In genomic region chr11:93718057-93718563, GRCh38 we compare ENCODE assay signal across 1 cellular context.
TF ChIP-seq lines count a peak whose summit lies in the region.

No MANE protein-coding gene starts in this region.

TF ChIP-seq in K562, 482 proteins besides CTCF, POLR2A, EP300 and RAD21 (continued from another document and continues in another):
- TF ChIP-seq, protein P1, sequence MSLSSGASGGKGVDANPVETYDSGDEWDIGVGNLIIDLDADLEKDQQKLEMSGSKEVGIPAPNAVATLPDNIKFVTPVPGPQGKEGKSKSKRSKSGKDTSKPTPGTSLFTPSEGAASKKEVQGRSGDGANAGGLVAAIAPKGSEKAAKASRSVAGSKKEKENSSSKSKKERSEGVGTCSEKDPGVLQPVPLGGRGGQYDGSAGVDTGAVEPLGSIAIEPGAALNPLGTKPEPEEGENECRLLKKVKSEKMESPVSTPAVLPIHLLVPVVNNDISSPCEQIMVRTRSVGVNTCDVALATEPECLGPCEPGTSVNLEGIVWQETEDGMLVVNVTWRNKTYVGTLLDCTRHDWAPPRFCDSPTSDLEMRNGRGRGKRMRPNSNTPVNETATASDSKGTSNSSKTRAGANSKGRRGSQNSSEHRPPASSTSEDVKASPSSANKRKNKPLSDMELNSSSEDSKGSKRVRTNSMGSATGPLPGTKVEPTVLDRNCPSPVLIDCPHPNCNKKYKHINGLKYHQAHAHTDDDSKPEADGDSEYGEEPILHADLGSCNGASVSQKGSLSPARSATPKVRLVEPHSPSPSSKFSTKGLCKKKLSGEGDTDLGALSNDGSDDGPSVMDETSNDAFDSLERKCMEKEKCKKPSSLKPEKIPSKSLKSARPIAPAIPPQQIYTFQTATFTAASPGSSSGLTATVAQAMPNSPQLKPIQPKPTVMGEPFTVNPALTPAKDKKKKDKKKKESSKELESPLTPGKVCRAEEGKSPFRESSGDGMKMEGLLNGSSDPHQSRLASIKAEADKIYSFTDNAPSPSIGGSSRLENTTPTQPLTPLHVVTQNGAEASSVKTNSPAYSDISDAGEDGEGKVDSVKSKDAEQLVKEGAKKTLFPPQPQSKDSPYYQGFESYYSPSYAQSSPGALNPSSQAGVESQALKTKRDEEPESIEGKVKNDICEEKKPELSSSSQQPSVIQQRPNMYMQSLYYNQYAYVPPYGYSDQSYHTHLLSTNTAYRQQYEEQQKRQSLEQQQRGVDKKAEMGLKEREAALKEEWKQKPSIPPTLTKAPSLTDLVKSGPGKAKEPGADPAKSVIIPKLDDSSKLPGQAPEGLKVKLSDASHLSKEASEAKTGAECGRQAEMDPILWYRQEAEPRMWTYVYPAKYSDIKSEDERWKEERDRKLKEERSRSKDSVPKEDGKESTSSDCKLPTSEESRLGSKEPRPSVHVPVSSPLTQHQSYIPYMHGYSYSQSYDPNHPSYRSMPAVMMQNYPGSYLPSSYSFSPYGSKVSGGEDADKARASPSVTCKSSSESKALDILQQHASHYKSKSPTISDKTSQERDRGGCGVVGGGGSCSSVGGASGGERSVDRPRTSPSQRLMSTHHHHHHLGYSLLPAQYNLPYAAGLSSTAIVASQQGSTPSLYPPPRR (CRISPR knock-in tag; IDR thresholded peaks at IDR 0.05; ENCODE audit: borderline replicate concordance), result no peak
- TF ChIP-seq ZKSCAN3 (CRISPR knock-in tag; IDR thresholded peaks at IDR 0.05) (0 out of 2 replicates have a peak, but pooled peaks have one; percentile 14), SMAD2 (IDR thresholded peaks at IDR 0.05; ENCODE audit: low read depth, low read length) (no peak), GTF2B (IDR thresholded peaks at IDR 0.05; ENCODE audit: extremely low read depth, insufficient read length) (no peak), USF2 (CRISPR knock-in tag; IDR thresholded peaks at IDR 0.05) (no peak), ZNF408 (CRISPR knock-in tag; IDR thresholded peaks at IDR 0.05; ENCODE audit: low read depth) (no peak), FOXK1 (CRISPR knock-in tag; IDR thresholded peaks at IDR 0.05; ENCODE audit: borderline replicate concordance) (no peak), MCM5 (IDR thresholded peaks at IDR 0.05; ENCODE audit: low read depth) (no peak), BRCA1 (IDR thresholded peaks at IDR 0.05) (no peak), BRCA1 (CRISPR knock-in tag; IDR thresholded peaks at IDR 0.05) (no peak), YBX1 (IDR thresholded peaks at IDR 0.05) (no peak), TOE1 (IDR thresholded peaks at IDR 0.05; ENCODE audit: borderline replicate concordance) (0 out of 2 replicates have a peak, but pooled peaks have one; percentile 32), TOE1 (CRISPR knock-in tag; IDR thresholded peaks at IDR 0.05; ENCODE audit: borderline replicate concordance, low read depth) (no peak), MXI1 (IDR thresholded peaks at IDR 0.05; ENCODE audit: low read depth, low read length) (no peak), ZKSCAN1 (IDR thresholded peaks at IDR 0.05; ENCODE audit: low read depth, low read length) (no peak), POU5F1 (IDR thresholded peaks at IDR 0.05; ENCODE audit: borderline replicate concordance, low read depth, low read length, partially characterized antibody) (no peak), SFPQ (IDR thresholded peaks at IDR 0.05; ENCODE audit: low read depth, low read length) (no peak), FOSL1 (tag; conservative IDR thresholded peaks at IDR 0.05) (peak; percentile 71), ETS1 (conservative IDR thresholded peaks at IDR 0.05; ENCODE audit: control insufficient read depth, low read depth, low read length) (no peak), WHSC1 (IDR thresholded peaks at IDR 0.05; ENCODE audit: low read length) (no peak), THRAP3 (IDR thresholded peaks at IDR 0.05; ENCODE audit: borderline replicate concordance) (no peak), SREBF1 (IDR thresholded peaks at IDR 0.05; ENCODE audit: borderline replicate concordance, low read depth, low read length) (no peak), CCAR2 (IDR thresholded peaks at IDR 0.05; ENCODE audit: low read depth, low read length) (no peak), SRSF1 (IDR thresholded peaks at IDR 0.05; ENCODE audit: low read depth, low read length) (no peak), HDAC2 (IDR thresholded peaks at IDR 0.05) (peak; percentile 90), SMAD4 (CRISPR knock-in tag; conservative IDR thresholded peaks at IDR 0.05) (peak; percentile 96), ZNF232 (CRISPR knock-in tag; IDR thresholded peaks at IDR 0.05) (no peak), HCFC1 (IDR thresholded peaks at IDR 0.05; ENCODE audit: low read depth, low read length) (no peak), GABPB2 (CRISPR knock-in tag; conservative IDR thresholded peaks at IDR 0.05) (no peak), STAT5A (IDR thresholded peaks at IDR 0.05; ENCODE audit: borderline replicate concordance, low read length) (peak; percentile 92), GATA2 (CRISPR knock-in tag; IDR thresholded peaks at IDR 0.05) (peak; percentile 93), NFXL1 (CRISPR knock-in tag; IDR thresholded peaks at IDR 0.05) (0 out of 2 replicates have a peak, but pooled peaks have one; percentile 49), ATF7 (IDR thresholded peaks at IDR 0.05) (peak; percentile 99), NFYB (IDR thresholded peaks at IDR 0.05; ENCODE audit: extremely low read depth, insufficient read length) (no peak), ZNF143 (CRISPR knock-in tag; IDR thresholded peaks at IDR 0.05) (no peak), TCF7L2 (IDR thresholded peaks at IDR 0.05; ENCODE audit: low read depth, low read length) (no peak), TRIM24 (IDR thresholded peaks at IDR 0.05) (peak; percentile 88 to 92), ARNT (IDR thresholded peaks at IDR 0.05) (peak; percentile 73 to 87; a peak in 3 of 4 replicates), ZNF695 (CRISPR knock-in tag; IDR thresholded peaks at IDR 0.05) (no peak), CBX1 (IDR thresholded peaks at IDR 0.05; ENCODE audit: low read depth) (no peak)
- TF ChIP-seq, protein P2, sequence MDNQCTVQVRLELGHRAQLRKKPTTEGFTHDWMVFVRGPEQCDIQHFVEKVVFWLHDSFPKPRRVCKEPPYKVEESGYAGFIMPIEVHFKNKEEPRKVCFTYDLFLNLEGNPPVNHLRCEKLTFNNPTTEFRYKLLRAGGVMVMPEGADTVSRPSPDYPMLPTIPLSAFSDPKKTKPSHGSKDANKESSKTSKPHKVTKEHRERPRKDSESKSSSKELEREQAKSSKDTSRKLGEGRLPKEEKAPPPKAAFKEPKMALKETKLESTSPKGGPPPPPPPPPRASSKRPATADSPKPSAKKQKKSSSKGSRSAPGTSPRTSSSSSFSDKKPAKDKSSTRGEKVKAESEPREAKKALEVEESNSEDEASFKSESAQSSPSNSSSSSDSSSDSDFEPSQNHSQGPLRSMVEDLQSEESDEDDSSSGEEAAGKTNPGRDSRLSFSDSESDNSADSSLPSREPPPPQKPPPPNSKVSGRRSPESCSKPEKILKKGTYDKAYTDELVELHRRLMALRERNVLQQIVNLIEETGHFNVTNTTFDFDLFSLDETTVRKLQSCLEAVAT (IDR thresholded peaks at IDR 0.05), result no peak; a peak in 1 of 4 replicates
- TF ChIP-seq, protein P3, sequence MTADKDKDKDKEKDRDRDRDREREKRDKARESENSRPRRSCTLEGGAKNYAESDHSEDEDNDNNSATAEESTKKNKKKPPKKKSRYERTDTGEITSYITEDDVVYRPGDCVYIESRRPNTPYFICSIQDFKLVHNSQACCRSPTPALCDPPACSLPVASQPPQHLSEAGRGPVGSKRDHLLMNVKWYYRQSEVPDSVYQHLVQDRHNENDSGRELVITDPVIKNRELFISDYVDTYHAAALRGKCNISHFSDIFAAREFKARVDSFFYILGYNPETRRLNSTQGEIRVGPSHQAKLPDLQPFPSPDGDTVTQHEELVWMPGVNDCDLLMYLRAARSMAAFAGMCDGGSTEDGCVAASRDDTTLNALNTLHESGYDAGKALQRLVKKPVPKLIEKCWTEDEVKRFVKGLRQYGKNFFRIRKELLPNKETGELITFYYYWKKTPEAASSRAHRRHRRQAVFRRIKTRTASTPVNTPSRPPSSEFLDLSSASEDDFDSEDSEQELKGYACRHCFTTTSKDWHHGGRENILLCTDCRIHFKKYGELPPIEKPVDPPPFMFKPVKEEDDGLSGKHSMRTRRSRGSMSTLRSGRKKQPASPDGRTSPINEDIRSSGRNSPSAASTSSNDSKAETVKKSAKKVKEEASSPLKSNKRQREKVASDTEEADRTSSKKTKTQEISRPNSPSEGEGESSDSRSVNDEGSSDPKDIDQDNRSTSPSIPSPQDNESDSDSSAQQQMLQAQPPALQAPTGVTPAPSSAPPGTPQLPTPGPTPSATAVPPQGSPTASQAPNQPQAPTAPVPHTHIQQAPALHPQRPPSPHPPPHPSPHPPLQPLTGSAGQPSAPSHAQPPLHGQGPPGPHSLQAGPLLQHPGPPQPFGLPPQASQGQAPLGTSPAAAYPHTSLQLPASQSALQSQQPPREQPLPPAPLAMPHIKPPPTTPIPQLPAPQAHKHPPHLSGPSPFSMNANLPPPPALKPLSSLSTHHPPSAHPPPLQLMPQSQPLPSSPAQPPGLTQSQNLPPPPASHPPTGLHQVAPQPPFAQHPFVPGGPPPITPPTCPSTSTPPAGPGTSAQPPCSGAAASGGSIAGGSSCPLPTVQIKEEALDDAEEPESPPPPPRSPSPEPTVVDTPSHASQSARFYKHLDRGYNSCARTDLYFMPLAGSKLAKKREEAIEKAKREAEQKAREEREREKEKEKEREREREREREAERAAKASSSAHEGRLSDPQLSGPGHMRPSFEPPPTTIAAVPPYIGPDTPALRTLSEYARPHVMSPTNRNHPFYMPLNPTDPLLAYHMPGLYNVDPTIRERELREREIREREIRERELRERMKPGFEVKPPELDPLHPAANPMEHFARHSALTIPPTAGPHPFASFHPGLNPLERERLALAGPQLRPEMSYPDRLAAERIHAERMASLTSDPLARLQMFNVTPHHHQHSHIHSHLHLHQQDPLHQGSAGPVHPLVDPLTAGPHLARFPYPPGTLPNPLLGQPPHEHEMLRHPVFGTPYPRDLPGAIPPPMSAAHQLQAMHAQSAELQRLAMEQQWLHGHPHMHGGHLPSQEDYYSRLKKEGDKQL (CRISPR knock-in tag; IDR thresholded peaks at IDR 0.05; ENCODE audit: borderline replicate concordance), result no peak
- TF ChIP-seq, protein P4, sequence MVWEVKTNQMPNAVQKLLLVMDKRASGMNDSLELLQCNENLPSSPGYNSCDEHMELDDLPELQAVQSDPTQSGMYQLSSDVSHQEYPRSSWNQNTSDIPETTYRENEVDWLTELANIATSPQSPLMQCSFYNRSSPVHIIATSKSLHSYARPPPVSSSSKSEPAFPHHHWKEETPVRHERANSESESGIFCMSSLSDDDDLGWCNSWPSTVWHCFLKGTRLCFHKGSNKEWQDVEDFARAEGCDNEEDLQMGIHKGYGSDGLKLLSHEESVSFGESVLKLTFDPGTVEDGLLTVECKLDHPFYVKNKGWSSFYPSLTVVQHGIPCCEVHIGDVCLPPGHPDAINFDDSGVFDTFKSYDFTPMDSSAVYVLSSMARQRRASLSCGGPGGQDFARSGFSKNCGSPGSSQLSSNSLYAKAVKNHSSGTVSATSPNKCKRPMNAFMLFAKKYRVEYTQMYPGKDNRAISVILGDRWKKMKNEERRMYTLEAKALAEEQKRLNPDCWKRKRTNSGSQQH (CRISPR knock-in tag; IDR thresholded peaks at IDR 0.05), result 0 out of 2 replicates have a peak, but pooled peaks have one; percentile 28
- TF ChIP-seq, protein P5, sequence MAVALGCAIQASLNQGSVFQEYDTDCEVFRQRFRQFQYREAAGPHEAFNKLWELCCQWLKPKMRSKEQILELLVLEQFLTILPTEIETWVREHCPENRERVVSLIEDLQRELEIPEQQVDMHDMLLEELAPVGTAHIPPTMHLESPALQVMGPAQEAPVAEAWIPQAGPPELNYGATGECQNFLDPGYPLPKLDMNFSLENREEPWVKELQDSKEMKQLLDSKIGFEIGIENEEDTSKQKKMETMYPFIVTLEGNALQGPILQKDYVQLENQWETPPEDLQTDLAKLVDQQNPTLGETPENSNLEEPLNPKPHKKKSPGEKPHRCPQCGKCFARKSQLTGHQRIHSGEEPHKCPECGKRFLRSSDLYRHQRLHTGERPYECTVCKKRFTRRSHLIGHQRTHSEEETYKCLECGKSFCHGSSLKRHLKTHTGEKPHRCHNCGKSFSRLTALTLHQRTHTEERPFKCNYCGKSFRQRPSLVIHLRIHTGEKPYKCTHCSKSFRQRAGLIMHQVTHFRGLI (CRISPR knock-in tag; IDR thresholded peaks at IDR 0.05), result 0 out of 2 replicates have a peak, but pooled peaks have one; percentile 24
